16 cellular contexts compared by ENCODE assay signal in the genomic region with DNA sequence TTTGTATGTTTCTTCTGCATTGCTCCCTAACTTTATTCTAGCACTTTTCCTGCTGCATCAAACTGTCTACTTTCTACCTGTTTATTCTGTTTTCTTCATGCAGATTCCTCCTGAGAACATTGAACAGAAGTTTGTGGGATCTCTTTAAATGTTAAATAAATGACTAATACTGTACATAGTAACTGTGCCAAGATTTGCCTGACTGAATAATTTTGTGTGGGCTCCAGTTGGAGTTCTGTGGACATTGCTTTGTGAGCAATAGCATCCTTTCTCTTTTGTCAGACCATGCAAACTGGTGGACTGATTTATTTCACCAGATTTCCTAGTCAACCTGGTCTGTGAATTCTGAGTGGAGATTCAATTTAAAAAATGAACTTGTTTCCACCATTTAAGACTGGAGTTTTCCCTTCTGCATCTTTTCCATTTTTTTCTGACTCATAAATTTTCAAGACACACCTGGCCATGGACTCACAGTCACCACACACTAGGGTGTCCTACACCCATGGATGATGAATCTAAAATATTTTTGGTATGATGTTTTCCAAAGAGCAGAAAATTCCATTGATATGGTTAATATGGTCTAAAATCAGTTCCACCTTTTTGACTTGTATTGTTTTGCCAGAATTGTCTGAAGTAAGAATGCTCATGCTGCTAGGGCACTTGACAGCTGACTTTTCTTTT.
DNase-seq lines count a peak whose midpoint lies in the region; ATAC-seq, FAIRE-seq and TF ChIP-seq lines count a peak whose summit lies in the region.
"Had no signal": no experiment of that assay in that cellular context is flagged by ENCODE, and none has a peak within 500 bp of the region (broad histone marks: within the 10 kb centered on the region; RNA-seq: fewer than 3 reads in every experiment).

No MANE protein-coding gene starts in this region.

- H4K20me1 ChIP-seq in mammary epithelial cell (ENCODE audit: insufficient read depth, low read length) (no peaks in the 10 kb centered on the region), keratinocyte (ENCODE audit: control insufficient read depth, extremely low read depth, insufficient read depth, low read length) (no peaks in the 10 kb centered on the region)

- H3K27ac Mint-ChIP-seq in MCF 10A (ENCODE audit: low read depth, unreplicated experiment): no peak overlapping the region
- H3K27ac Mint-ChIP-seq in stimulated activated effector memory CD8-positive, alpha-beta T cell treated with anti-CD3 and anti-CD28 coated beads, Interleukin-12 subunit alpha, Interleukin-12 subunit beta, amount 100 ng/mL, for 72 hours: no peak overlapping the region
- H3K27ac Mint-ChIP-seq: CD4-positive, alpha-beta T cell had no signal

- H3K4me3 ChIP-seq in breast epithelium: no peak overlapping the region
- H3K4me3 ChIP-seq in mammary epithelial cell (replicated peaks in 1 of 3; ENCODE audit: insufficient read depth in 1 of 3, low read depth in 2 of 3, low read length in 3 of 3): no peak overlapping the region
- H3K4me3 ChIP-seq in keratinocyte (ENCODE audit: control insufficient read depth in 2 of 3, extremely low read depth in 1 of 3, insufficient read depth in 2 of 3, low read depth in 1 of 3, low read length in 3 of 3): no peak overlapping the region
- no peak overlapping the region for H3K4me3 ChIP-seq in ascending aorta
- H3K4me3 ChIP-seq: K562 had no signal

- no peak for TF ChIP-seq POLR2A in breast epithelium (IDR thresholded peaks at IDR 0.05)

- intact Hi-C loops in MCF 10A (cut with micrococcal nuclease) (no loop called here), breast epithelium (cut with DNase I; ENCODE audit: low total_unique reads) (no loop called here), mammary epithelial cell (cut with micrococcal nuclease) (no loop called here), ascending aorta (cut with DNase I) (no loop called here)

- no peak for TF ChIP-seq CTCF in MCF 10A (IDR thresholded peaks at IDR 0.05; ENCODE audit: unreplicated experiment)
- TF ChIP-seq CTCF in breast epithelium (IDR thresholded peaks at IDR 0.05): no peak
- no peak for TF ChIP-seq CTCF in mammary epithelial cell (conservative IDR thresholded peaks at IDR 0.05 in 1 of 2, IDR thresholded peaks at IDR 0.05 in 1 of 2; ENCODE audit: extremely low read depth in 1 of 2, insufficient read depth in 1 of 2, low read depth in 1 of 2, low read length in 2 of 2)
- no peak for TF ChIP-seq CTCF in keratinocyte (optimal IDR thresholded peaks at IDR 0.05 in 1 of 3, IDR thresholded peaks at IDR 0.05 in 1 of 3, conservative IDR thresholded peaks at IDR 0.05 in 1 of 3; ENCODE audit: extremely low read depth in 1 of 3, insufficient read depth in 2 of 3, low read length in 3 of 3)
- TF ChIP-seq CTCF in ascending aorta (IDR thresholded peaks at IDR 0.05): no peak

- peaks cover 12% of the 10 kb centered on the region for H3K4me1 Mint-ChIP-seq in MCF 10A (ENCODE audit: insufficient read depth, unreplicated experiment)
- no peaks in the 10 kb centered on the region for H3K4me1 Mint-ChIP-seq in stimulated activated effector memory CD8-positive, alpha-beta T cell treated with anti-CD3 and anti-CD28 coated beads, Interleukin-12 subunit alpha, Interleukin-12 subunit beta, amount 100 ng/mL, for 72 hours

- H2AFZ ChIP-seq in mammary epithelial cell (ENCODE audit: low read depth, low read length) (no peak overlapping the region), keratinocyte (ENCODE audit: control insufficient read depth, low read length) (no peak overlapping the region)

- dilution Hi-C loops in mammary epithelial cell (cut with HindIII; ENCODE audit: low sequenced_read_pairs): no loop called here
- dilution Hi-C loops in keratinocyte (cut with MboI; ENCODE audit: extremely low pct_ligation_motif_present, low sequenced_read_pairs): no loop called here

- BruUV-seq in MCF 10A (replicated peaks; lab: Mats Ljungman, UMichigan): no TSS peak
- no TSS peak for BruUV-seq in mammary epithelial cell (replicated peaks; lab: Mats Ljungman, UMichigan)

- H3K36me3 Mint-ChIP-seq in MCF 10A (ENCODE audit: insufficient read depth, unreplicated experiment): no peaks in the 10 kb centered on the region
- H3K36me3 Mint-ChIP-seq in stimulated activated effector memory CD8-positive, alpha-beta T cell treated with anti-CD3 and anti-CD28 coated beads, Interleukin-12 subunit alpha, Interleukin-12 subunit beta, amount 100 ng/mL, for 72 hours: no peaks in the 10 kb centered on the region

- H3K4me2 ChIP-seq in mammary epithelial cell (ENCODE audit: insufficient read depth, low read depth, low read length): peak overlapping the region; percentile 52
- peak overlapping the region; percentile 1 for H3K4me2 ChIP-seq in keratinocyte (ENCODE audit: control insufficient read depth, extremely low read depth, insufficient read depth, low read depth, low read length)

- H3K9me3 Mint-ChIP-seq in MCF 10A (ENCODE audit: unreplicated experiment): no peaks in the 10 kb centered on the region
- H3K9me3 Mint-ChIP-seq in stimulated activated effector memory CD8-positive, alpha-beta T cell treated with anti-CD3 and anti-CD28 coated beads, Interleukin-12 subunit alpha, Interleukin-12 subunit beta, amount 100 ng/mL, for 72 hours: peaks cover 11% of the 10 kb centered on the region

- CTCF ChIA-PET in MCF 10A (lab: Yijun Ruan, JAX): interaction anchor here (0.5 kb wide), 1 partner anchor 47 kb away, joined by 3 read pairs; no protein-coding TSS in a partner anchor
- CTCF ChIA-PET in mammary epithelial cell (lab: Charles Lee; ENCODE audit: low non-redundant PET): no interaction called here

- H3K36me3 ChIP-seq in breast epithelium: no peaks in the 10 kb centered on the region
- no peaks in the 10 kb centered on the region for H3K36me3 ChIP-seq in mammary epithelial cell (ENCODE audit: insufficient read depth, low read length)
- no peaks in the 10 kb centered on the region for H3K36me3 ChIP-seq in keratinocyte (ENCODE audit: control insufficient read depth in 2 of 2, extremely low read depth in 1 of 2, insufficient read depth in 2 of 2, low read length in 2 of 2)
- H3K36me3 ChIP-seq in ascending aorta: no peaks in the 10 kb centered on the region

- H3K9me3 ChIP-seq in breast epithelium (no peaks in the 10 kb centered on the region), mammary epithelial cell (replicated peaks; ENCODE audit: insufficient read depth, low read length) (no peaks in the 10 kb centered on the region), keratinocyte (ENCODE audit: control insufficient read depth, low read depth, low read length) (no peaks in the 10 kb centered on the region), ascending aorta (no peaks in the 10 kb centered on the region)

- DNase-seq in MCF 10A (ENCODE audit: unreplicated experiment) (peak; percentile 27), breast epithelium (ENCODE audit: low spot score in 2 of 2) (no peak), mammary epithelial cell (peak; percentile 54), keratinocyte (ENCODE audit: low read depth, low spot score) (no peak), DMS 273 (lab: John Stamatoyannopoulos, UW; ENCODE audit: unreplicated experiment) (no peak), NCI-H2081 (lab: John Stamatoyannopoulos, UW) (no peak), ascending aorta (ENCODE audit: low spot score in 2 of 2) (no peak)
- no peak for DNase-seq in stimulated activated effector memory CD8-positive, alpha-beta T cell treated with anti-CD3 and anti-CD28 coated beads, Interleukin-12 subunit alpha, Interleukin-12 subunit beta, amount 100 ng/mL, for 72 hours (ENCODE audit: low spot score in 2 of 2)
- DNase-seq: Caco-2; CD4-positive, alpha-beta T cell; NCI-H1105 treated with DMSO at 0.1 percent for 48 hours; NCI-H1694; SHP77 treated with DMSO at 0.1 percent for 48 hours had no signal

- H3K4me3 Mint-ChIP-seq in MCF 10A (ENCODE audit: unreplicated experiment): no peak overlapping the region
- H3K4me3 Mint-ChIP-seq in stimulated activated effector memory CD8-positive, alpha-beta T cell treated with anti-CD3 and anti-CD28 coated beads, Interleukin-12 subunit alpha, Interleukin-12 subunit beta, amount 100 ng/mL, for 72 hours: no peak overlapping the region
- H3K4me3 Mint-ChIP-seq: CD4-positive, alpha-beta T cell had no signal

- in situ Hi-C loops in mammary epithelial cell (cut with MboI; ENCODE audit: low sequenced_read_pairs in 2 of 2): no loop called here

- FAIRE-seq in keratinocyte (lab: Jason Lieb, UNC): no peak
- FAIRE-seq: H1, K562 had no signal

- no peaks in the 10 kb centered on the region for H3K79me2 ChIP-seq in mammary epithelial cell (ENCODE audit: insufficient read depth, low read length)
- no peaks in the 10 kb centered on the region for H3K79me2 ChIP-seq in keratinocyte (ENCODE audit: control insufficient read depth, insufficient read depth, low read length)

- H3K27ac ChIP-seq in breast epithelium: no peak overlapping the region
- H3K27ac ChIP-seq in mammary epithelial cell (ENCODE audit: insufficient read depth, low read depth, low read length): no peak overlapping the region
- no peak overlapping the region for H3K27ac ChIP-seq in keratinocyte (ENCODE audit: control insufficient read depth, insufficient read depth, low read length)
- no peak overlapping the region for H3K27ac ChIP-seq in ascending aorta
- H3K27ac ChIP-seq: 22Rv1 had no signal

- no peak for ATAC-seq in stimulated activated effector memory CD8-positive, alpha-beta T cell treated with anti-CD3 and anti-CD28 coated beads, Interleukin-12 subunit alpha, Interleukin-12 subunit beta, amount 100 ng/mL, for 72 hours
- ATAC-seq: K562 had no signal

- H3K27me3 Mint-ChIP-seq in MCF 10A (ENCODE audit: insufficient read depth, unreplicated experiment): no peaks in the 10 kb centered on the region
- H3K27me3 Mint-ChIP-seq: CD4-positive, alpha-beta T cell had no signal

- H3K9ac ChIP-seq in mammary epithelial cell (ENCODE audit: insufficient read depth, low read length) (no peak overlapping the region), keratinocyte (ENCODE audit: control insufficient read depth, extremely low read depth, insufficient read depth, low read length) (no peak overlapping the region)

- H3K27me3 ChIP-seq in breast epithelium: no peaks in the 10 kb centered on the region
- H3K27me3 ChIP-seq in mammary epithelial cell (ENCODE audit: insufficient read depth, low read length): no peaks in the 10 kb centered on the region
- H3K27me3 ChIP-seq in keratinocyte (ENCODE audit: control insufficient read depth, extremely low read depth, insufficient read depth, low read length): no peaks in the 10 kb centered on the region
- H3K27me3 ChIP-seq in ascending aorta: no peaks in the 10 kb centered on the region

- H3K9me1 ChIP-seq in keratinocyte (ENCODE audit: control insufficient read depth, extremely low read depth, insufficient read depth, low read length): no peaks in the 10 kb centered on the region

- POLR2A ChIA-PET in MCF 10A (lab: Yijun Ruan, JAX): no interaction called here

- H3K4me1 ChIP-seq in breast epithelium: no peaks in the 10 kb centered on the region
- H3K4me1 ChIP-seq in mammary epithelial cell (ENCODE audit: insufficient read depth, low read length): peaks cover 17% of the 10 kb centered on the region
- H3K4me1 ChIP-seq in keratinocyte (ENCODE audit: control insufficient read depth, extremely low read depth, insufficient read depth, low read length): peaks cover 18% of the 10 kb centered on the region
- no peaks in the 10 kb centered on the region for H3K4me1 ChIP-seq in ascending aorta

Comparison
In these comparisons a context has a peak if more than half of its experiments do, and no peak if none do; other contexts are left out.
1. DNase-seq: peak in MCF 10A (single experiment) and mammary epithelial cell (single experiment); none in breast epithelium (0 of 2), keratinocyte (single experiment), DMS 273 (single experiment), stimulated activated effector memory CD8-positive, alpha-beta T cell treated with anti-CD3 and anti-CD28 coated beads, Interleukin-12 subunit alpha, Interleukin-12 subunit beta, amount 100 ng/mL, for 72 hours (0 of 2), NCI-H2081 (0 of 2) and ascending aorta (0 of 2).